ENCODE assay signal across 36 cellular contexts in genomic region chr5:155996123-155996522, GRCh38.
"Had no signal": no experiment of that assay in that cellular context is flagged by ENCODE, and none has a peak within 500 bp of the region (broad histone marks: within the 10 kb centered on the region; RNA-seq: fewer than 3 reads in every experiment).

No MANE protein-coding gene starts in this region.

- H3K36me3 Mint-ChIP-seq: activated CD8-positive, alpha-beta memory T cell treated with anti-CD3 and anti-CD28 coated beads, Interleukin-2, amount 10 ng/mL, durations not matched to agents 7 days and 5 days; activated naive CD4-positive, alpha-beta T cell treated with anti-CD3 and anti-CD28 coated beads, Interleukin-2, amount 10 ng/mL, durations not matched to agents 7 days and 5 days; activated naive CD4-positive, alpha-beta T cell treated with anti-CD3 and anti-CD28 coated beads, Interleukin-2, amount 50 U/mL, for 24 hours; activated naive CD8-positive, alpha-beta T cell; activated naive CD8-positive, alpha-beta T cell treated with anti-CD3 and anti-CD28 coated beads, Interleukin-2, amount 10 ng/mL, durations not matched to agents 7 days and 5 days; brain had no signal

- DNase-seq: activated CD4-positive, alpha-beta memory T cell treated with anti-CD3 and anti-CD28 coated beads, Interleukin-2, amount 10 ng/mL, durations not matched to agents 7 days and 5 days; activated CD4-positive, alpha-beta T cell treated with anti-CD3 and anti-CD28 coated beads for 1 hour; activated CD4-positive, alpha-beta T cell treated with anti-CD3 and anti-CD28 coated beads for 36 hours; activated CD4-positive, alpha-beta T cell treated with anti-CD3 and anti-CD28 coated beads for 48 hours; activated CD4-positive, alpha-beta T cell treated with anti-CD3 and anti-CD28 coated beads, Interleukin-2, amount 10 ng/mL, durations not matched to agents 7 days and 5 days; activated CD4-positive, alpha-beta T cell treated with anti-CD3 and anti-CD28 coated beads, Interleukin-2, amount 50 U/mL, for 48 hours; activated CD4-positive, CD25-positive, alpha-beta regulatory T cell; activated CD8-positive, alpha-beta memory T cell treated with anti-CD3 and anti-CD28 coated beads for 24 hours; activated CD8-positive, alpha-beta memory T cell treated with anti-CD3 and anti-CD28 coated beads, Interleukin-2, amount 10 ng/mL, durations not matched to agents 7 days and 5 days; activated CD8-positive, alpha-beta memory T cell treated with anti-CD3 and anti-CD28 coated beads, Interleukin-2, amount 50 U/mL, for 48 hours; activated CD8-positive, alpha-beta T cell treated with anti-CD3 and anti-CD28 coated beads, Interleukin-2, amount 10 ng/mL, durations not matched to agents 7 days and 5 days; activated effector memory CD4-positive, alpha-beta T cell treated with Interleukin-2 at 50 U/mL for 16 hours; activated gamma-delta T cell; activated naive CD4-positive, alpha-beta T cell treated with anti-CD3 and anti-CD28 coated beads, Interleukin-2, amount 10 ng/mL, durations not matched to agents 7 days and 5 days; activated naive CD4-positive, alpha-beta T cell treated with Interleukin-2 at 50 U/mL for 16 hours; activated naive CD8-positive, alpha-beta T cell treated with anti-CD3 and anti-CD28 coated beads, Interleukin-2, amount 10 ng/mL, durations not matched to agents 7 days and 5 days; activated naive CD8-positive, alpha-beta T cell treated with anti-CD3 and anti-CD28 coated beads, Interleukin-2, amount 50 U/mL, for 24 hours; activated T-cell treated with anti-CD3 and anti-CD28 coated beads, Interleukin-2, amount 50 U/mL, for 24 hours; activated T-cell treated with anti-CD3 and anti-CD28 coated beads, Interleukin-2, amount 50 U/mL, for 48 hours; amygdala; anterior cingulate cortex; caudate nucleus; T-helper 1 cell; T-helper 2 cell; T-helper 9 cell had no signal

- H3K27me3 Mint-ChIP-seq: activated CD4-positive, alpha-beta memory T cell treated with anti-CD3 and anti-CD28 coated beads, Interleukin-2, amount 10 ng/mL, durations not matched to agents 7 days and 5 days; activated CD4-positive, alpha-beta T cell treated with anti-CD3 and anti-CD28 coated beads, Interleukin-2, amount 10 ng/mL, durations not matched to agents 7 days and 5 days; activated CD8-positive, alpha-beta memory T cell treated with anti-CD3 and anti-CD28 coated beads, Interleukin-2, amount 10 ng/mL, durations not matched to agents 7 days and 5 days; activated naive CD4-positive, alpha-beta T cell treated with anti-CD3 and anti-CD28 coated beads, Interleukin-2, amount 10 ng/mL, durations not matched to agents 7 days and 5 days had no signal

- H3K27me3 ChIP-seq: ascending aorta, cardiac muscle cell had no signal

- H3K4me1 ChIP-seq: ascending aorta had no signal

- H3K4me1 Mint-ChIP-seq: activated CD4-positive, alpha-beta memory T cell treated with anti-CD3 and anti-CD28 coated beads, Interleukin-2, amount 10 ng/mL, durations not matched to agents 7 days and 5 days; activated CD4-positive, alpha-beta T cell treated with anti-CD3 and anti-CD28 coated beads for 36 hours; activated CD4-positive, alpha-beta T cell treated with anti-CD3 and anti-CD28 coated beads, Interleukin-2, amount 10 ng/mL, durations not matched to agents 7 days and 5 days; activated CD8-positive, alpha-beta memory T cell treated with anti-CD3 and anti-CD28 coated beads, Interleukin-2, amount 10 ng/mL, durations not matched to agents 7 days and 5 days; activated naive CD4-positive, alpha-beta T cell treated with anti-CD3 and anti-CD28 coated beads, Interleukin-2, amount 10 ng/mL, durations not matched to agents 7 days and 5 days; activated naive CD4-positive, alpha-beta T cell treated with anti-CD3 and anti-CD28 coated beads, Interleukin-2, amount 50 U/mL, for 24 hours; activated naive CD8-positive, alpha-beta T cell treated with anti-CD3 and anti-CD28 coated beads, Interleukin-2, amount 10 ng/mL, durations not matched to agents 7 days and 5 days; activated naive CD8-positive, alpha-beta T cell treated with anti-CD3 and anti-CD28 coated beads, Interleukin-2, amount 50 U/mL, for 24 hours; central memory CD8-positive, alpha-beta T cell had no signal

- H3K4me3 Mint-ChIP-seq: activated CD4-positive, alpha-beta memory T cell treated with anti-CD3 and anti-CD28 coated beads, Interleukin-2, amount 10 ng/mL, durations not matched to agents 7 days and 5 days; activated CD4-positive, alpha-beta T cell treated with anti-CD3 and anti-CD28 coated beads for 36 hours; activated CD4-positive, alpha-beta T cell treated with anti-CD3 and anti-CD28 coated beads, Interleukin-2, amount 10 ng/mL, durations not matched to agents 7 days and 5 days; activated CD8-positive, alpha-beta memory T cell treated with anti-CD3 and anti-CD28 coated beads, Interleukin-2, amount 10 ng/mL, durations not matched to agents 7 days and 5 days; activated CD8-positive, alpha-beta T cell treated with anti-CD3 and anti-CD28 coated beads, Interleukin-2, amount 10 ng/mL, durations not matched to agents 7 days and 5 days; activated naive CD4-positive, alpha-beta T cell treated with anti-CD3 and anti-CD28 coated beads, Interleukin-2, amount 10 ng/mL, durations not matched to agents 7 days and 5 days; activated naive CD4-positive, alpha-beta T cell treated with anti-CD3 and anti-CD28 coated beads, Interleukin-2, amount 50 U/mL, for 24 hours; activated naive CD8-positive, alpha-beta T cell; activated naive CD8-positive, alpha-beta T cell treated with anti-CD3 and anti-CD28 coated beads, Interleukin-2, amount 10 ng/mL, durations not matched to agents 7 days and 5 days; activated naive CD8-positive, alpha-beta T cell treated with anti-CD3 and anti-CD28 coated beads, Interleukin-2, amount 50 U/mL, for 24 hours; activated T-cell treated with anti-CD3 and anti-CD28 coated beads, Interleukin-2, amount 50 U/mL, for 24 hours; brain; central memory CD8-positive, alpha-beta T cell; T-helper 1 cell treated with Interleukin-12 subunit alpha and Interleukin-12 subunit beta and Interleukin-4 antibody, amounts not matched to agents 30 μg/mL and 1 μg/mL, for 36 hours; T-helper 2 cell treated with Interferon-gamma antibody and Interleukin-4, amounts not matched to agents 5 μg/mL and 100 μg/mL, for 36 hours had no signal

- H3K4me3 ChIP-seq: ascending aorta, cardiac muscle cell had no signal

- H3K27ac ChIP-seq: ascending aorta, cardiac muscle cell, VCaP had no signal

- ATAC-seq: activated CD4-positive, alpha-beta T cell treated with anti-CD3 and anti-CD28 coated beads for 36 hours; activated CD4-positive, CD25-positive, alpha-beta regulatory T cell treated with anti-CD3 and anti-CD28 coated beads, Interleukin-2, amount 50 U/mL, for 24 hours; activated CD8-positive, alpha-beta memory T cell treated with anti-CD3 and anti-CD28 coated beads, Interleukin-2, amount 10 ng/mL, durations not matched to agents 7 days and 5 days; activated CD8-positive, alpha-beta T cell treated with anti-CD3 and anti-CD28 coated beads, Interleukin-2, amount 10 ng/mL, durations not matched to agents 7 days and 5 days; activated naive CD8-positive, alpha-beta T cell treated with anti-CD3 and anti-CD28 coated beads, Interleukin-2, amount 50 U/mL, for 24 hours had no signal

- H3K36me3 ChIP-seq: ascending aorta, cardiac muscle cell had no signal

- H3K27ac Mint-ChIP-seq: activated CD4-positive, alpha-beta memory T cell treated with anti-CD3 and anti-CD28 coated beads, Interleukin-2, amount 10 ng/mL, durations not matched to agents 7 days and 5 days; activated CD4-positive, alpha-beta T cell treated with anti-CD3 and anti-CD28 coated beads for 36 hours; activated CD4-positive, alpha-beta T cell treated with anti-CD3 and anti-CD28 coated beads, Interleukin-2, amount 10 ng/mL, durations not matched to agents 7 days and 5 days; activated CD8-positive, alpha-beta memory T cell treated with anti-CD3 and anti-CD28 coated beads, Interleukin-2, amount 10 ng/mL, durations not matched to agents 7 days and 5 days; activated CD8-positive, alpha-beta T cell treated with anti-CD3 and anti-CD28 coated beads, Interleukin-2, amount 10 ng/mL, durations not matched to agents 7 days and 5 days; activated naive CD4-positive, alpha-beta T cell treated with anti-CD3 and anti-CD28 coated beads, Interleukin-2, amount 10 ng/mL, durations not matched to agents 7 days and 5 days; activated naive CD4-positive, alpha-beta T cell treated with anti-CD3 and anti-CD28 coated beads, Interleukin-2, amount 50 U/mL, for 24 hours; activated naive CD8-positive, alpha-beta T cell; activated naive CD8-positive, alpha-beta T cell treated with anti-CD3 and anti-CD28 coated beads, Interleukin-2, amount 10 ng/mL, durations not matched to agents 7 days and 5 days; activated naive CD8-positive, alpha-beta T cell treated with anti-CD3 and anti-CD28 coated beads, Interleukin-2, amount 50 U/mL, for 24 hours; activated T-cell treated with anti-CD3 and anti-CD28 coated beads, Interleukin-2, amount 50 U/mL, for 24 hours; activated T-helper 2 cell treated with anti-CD3 and anti-CD28 coated beads, Interferon-gamma antibody, Interleukin-2, Interleukin-4, amounts not matched to agents 10 μg/mL and 5 μg/mL and 100 μg/mL, durations not matched to agents 14 hours and 24 hours and 36 hours; brain; T-helper 1 cell treated with Interleukin-12 subunit alpha and Interleukin-12 subunit beta and Interleukin-4 antibody, amounts not matched to agents 30 μg/mL and 1 μg/mL, for 36 hours; T-helper 2 cell treated with Interferon-gamma antibody and Interleukin-4, amounts not matched to agents 5 μg/mL and 100 μg/mL, for 36 hours had no signal

- H3K9me3 Mint-ChIP-seq: activated CD4-positive, alpha-beta memory T cell treated with anti-CD3 and anti-CD28 coated beads, Interleukin-2, amount 10 ng/mL, durations not matched to agents 7 days and 5 days; activated CD4-positive, alpha-beta T cell treated with anti-CD3 and anti-CD28 coated beads, Interleukin-2, amount 10 ng/mL, durations not matched to agents 7 days and 5 days; activated naive CD4-positive, alpha-beta T cell treated with anti-CD3 and anti-CD28 coated beads, Interleukin-2, amount 10 ng/mL, durations not matched to agents 7 days and 5 days; activated naive CD4-positive, alpha-beta T cell treated with anti-CD3 and anti-CD28 coated beads, Interleukin-2, amount 50 U/mL, for 24 hours; activated naive CD8-positive, alpha-beta T cell treated with anti-CD3 and anti-CD28 coated beads, Interleukin-2, amount 10 ng/mL, durations not matched to agents 7 days and 5 days; activated naive CD8-positive, alpha-beta T cell treated with anti-CD3 and anti-CD28 coated beads, Interleukin-2, amount 50 U/mL, for 24 hours; activated T-cell treated with anti-CD3 and anti-CD28 coated beads, Interleukin-2, amount 50 U/mL, for 24 hours; activated T-helper 2 cell treated with anti-CD3 and anti-CD28 coated beads, Interferon-gamma antibody, Interleukin-2, Interleukin-4, amounts not matched to agents 10 μg/mL and 5 μg/mL and 100 μg/mL, durations not matched to agents 14 hours and 24 hours and 36 hours; brain; central memory CD8-positive, alpha-beta T cell; T-helper 1 cell treated with Interleukin-12 subunit alpha and Interleukin-12 subunit beta and Interleukin-4 antibody, amounts not matched to agents 30 μg/mL and 1 μg/mL, for 36 hours; T-helper 2 cell treated with Interferon-gamma antibody and Interleukin-4, amounts not matched to agents 5 μg/mL and 100 μg/mL, for 36 hours had no signal

- H3K9me3 ChIP-seq: ascending aorta had no signal
